Comparison of ENCODE assay signal across 1 cellular context in the genomic region with DNA sequence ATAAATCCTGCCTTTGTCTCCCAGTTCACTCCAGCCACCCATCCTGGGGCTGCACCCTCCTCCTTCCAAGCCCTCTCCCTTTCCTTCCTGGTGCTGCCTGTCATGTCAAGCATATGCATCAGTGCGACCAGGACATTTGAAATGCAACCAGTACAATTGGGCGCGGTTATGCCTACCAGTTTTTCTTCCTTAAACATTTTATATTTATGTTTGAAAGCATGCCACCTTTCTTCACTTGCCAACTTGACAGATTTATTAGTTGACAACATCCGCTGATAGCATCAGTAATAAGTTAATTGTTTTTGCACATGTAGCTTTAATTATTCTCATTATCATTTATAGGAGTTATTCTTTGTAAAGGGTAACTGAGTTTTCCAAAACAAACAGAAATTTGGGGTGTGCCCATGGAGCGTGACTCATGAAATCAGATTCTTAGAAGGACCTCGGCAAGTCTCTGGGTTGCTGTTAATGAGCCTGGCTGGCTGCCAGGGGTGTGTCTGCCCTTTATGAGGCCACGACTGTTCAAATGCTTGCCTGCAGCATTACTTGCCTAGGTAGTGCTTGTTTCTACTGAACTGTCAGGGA.
TF ChIP-seq lines count a peak whose summit lies in the region.

No MANE protein-coding gene starts in this region.

TF ChIP-seq in HEK293, 187 proteins besides CTCF, POLR2A, EP300 and RAD21 (continued from another document and continues in another):
- TF ChIP-seq ZNF19 (tag by site-specific recombination; IDR thresholded peaks at IDR 0.05; ENCODE audit: low read depth) (0 out of 2 replicates have a peak, but pooled peaks have one; percentile 62), GLI2 (tag by site-specific recombination; IDR thresholded peaks at IDR 0.05; ENCODE audit: borderline replicate concordance, low read depth) (peak; percentile 85), ZNF341 (tag by site-specific recombination; IDR thresholded peaks at IDR 0.05; ENCODE audit: low read depth) (no peak), ZNF221 (tag by site-specific recombination; IDR thresholded peaks at IDR 0.05; ENCODE audit: borderline replicate concordance) (no peak), SETDB1 (IDR thresholded peaks at IDR 0.05; ENCODE audit: insufficient read length, low read length) (no peak), ZNF488 (tag by site-specific recombination; IDR thresholded peaks at IDR 0.05) (peak; percentile 81), ZNF530 (tag by site-specific recombination; IDR thresholded peaks at IDR 0.05; ENCODE audit: low read depth) (no peak), BCL6B (tag by site-specific recombination; IDR thresholded peaks at IDR 0.05) (peak; percentile 99), KLF1 (tag by site-specific recombination; IDR thresholded peaks at IDR 0.05) (peak; percentile 97), ZFHX2 (tag by site-specific recombination; conservative IDR thresholded peaks at IDR 0.05) (no peak), WT1 (tag by site-specific recombination; IDR thresholded peaks at IDR 0.05) (peak; percentile 98), SCRT2 (tag by site-specific recombination; IDR thresholded peaks at IDR 0.05) (peak; percentile 78), TCF7L2 (IDR thresholded peaks at IDR 0.05; ENCODE audit: borderline replicate concordance, low read depth, low read length) (no peak), ZNF324 (tag by site-specific recombination; IDR thresholded peaks at IDR 0.05) (no peak; the same call in 1 of the 2 replicates), ZNF24 (tag by site-specific recombination; IDR thresholded peaks at IDR 0.05) (peak; percentile 84), ZNF423 (tag by site-specific recombination; IDR thresholded peaks at IDR 0.05) (no peak), KLF17 (tag by site-specific recombination; IDR thresholded peaks at IDR 0.05) (peak; percentile 97), TRIM28 (IDR thresholded peaks at IDR 0.05; ENCODE audit: borderline replicate concordance, low read length) (peak; percentile 44; the same call in 1 of the 2 replicates), ZNF626 (tag by site-specific recombination; IDR thresholded peaks at IDR 0.05) (peak; percentile 79; the same call in 1 of the 2 replicates), ZNF837 (tag by site-specific recombination; IDR thresholded peaks at IDR 0.05) (no peak), ZNF654 (tag by site-specific recombination; IDR thresholded peaks at IDR 0.05; ENCODE audit: low read depth) (no peak), KLF8 (tag by site-specific recombination; IDR thresholded peaks at IDR 0.05) (peak; percentile 65; the same call in 1 of the 2 replicates), TSHZ1 (tag by site-specific recombination; IDR thresholded peaks at IDR 0.05; ENCODE audit: borderline replicate concordance) (peak; percentile 85; the same call in 1 of the 2 replicates), PRDM6 (tag by site-specific recombination; IDR thresholded peaks at IDR 0.05) (peak; percentile 98), ZNF146 (tag by site-specific recombination; IDR thresholded peaks at IDR 0.05) (0 out of 2 replicates have a peak, but pooled peaks have one; percentile 21), ZNF629 (tag by site-specific recombination; IDR thresholded peaks at IDR 0.05) (peak; percentile 78), ZNF561 (tag by site-specific recombination; IDR thresholded peaks at IDR 0.05; ENCODE audit: borderline replicate concordance) (peak; percentile 90), ZNF350 (tag by site-specific recombination; IDR thresholded peaks at IDR 0.05) (0 out of 2 replicates have a peak, but pooled peaks have one; percentile 14), ZXDB (tag by site-specific recombination; IDR thresholded peaks at IDR 0.05) (peak; percentile 83), ZNF214 (tag by site-specific recombination; IDR thresholded peaks at IDR 0.05; ENCODE audit: borderline replicate concordance) (peak; percentile 47; the same call in 1 of the 2 replicates), ZNF223 (tag by site-specific recombination; IDR thresholded peaks at IDR 0.05) (no peak), ZBTB8A (tag by site-specific recombination; IDR thresholded peaks at IDR 0.05) (peak; percentile 83), HOXD13 (CRISPR knock-in tag; IDR thresholded peaks at IDR 0.05; ENCODE audit: borderline replicate concordance) (peak; percentile 93; the same call in 1 of the 2 replicates), ZBTB7A (tag by site-specific recombination; IDR thresholded peaks at IDR 0.05; ENCODE audit: low read depth) (0 out of 2 replicates have a peak, but pooled peaks have one; percentile 75)
- TF ChIP-seq, protein P1, sequence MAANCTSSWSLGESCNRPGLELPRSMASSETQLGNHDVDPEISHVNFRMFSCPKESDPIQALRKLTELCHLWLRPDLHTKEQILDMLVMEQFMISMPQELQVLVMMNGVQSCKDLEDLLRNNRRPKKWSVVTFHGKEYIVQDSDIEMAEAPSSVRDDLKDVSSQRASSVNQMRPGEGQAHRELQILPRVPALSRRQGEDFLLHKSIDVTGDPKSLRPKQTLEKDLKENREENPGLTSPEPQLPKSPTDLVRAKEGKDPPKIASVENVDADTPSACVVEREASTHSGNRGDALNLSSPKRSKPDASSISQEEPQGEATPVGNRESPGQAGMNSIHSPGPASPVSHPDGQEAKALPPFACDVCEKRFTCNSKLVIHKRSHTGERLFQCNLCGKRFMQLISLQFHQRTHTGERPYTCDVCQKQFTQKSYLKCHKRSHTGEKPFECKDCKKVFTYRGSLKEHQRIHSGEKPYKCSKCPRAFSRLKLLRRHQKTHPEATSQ (tag by site-specific recombination; IDR thresholded peaks at IDR 0.05) = no peak
- TF ChIP-seq, protein P2, sequence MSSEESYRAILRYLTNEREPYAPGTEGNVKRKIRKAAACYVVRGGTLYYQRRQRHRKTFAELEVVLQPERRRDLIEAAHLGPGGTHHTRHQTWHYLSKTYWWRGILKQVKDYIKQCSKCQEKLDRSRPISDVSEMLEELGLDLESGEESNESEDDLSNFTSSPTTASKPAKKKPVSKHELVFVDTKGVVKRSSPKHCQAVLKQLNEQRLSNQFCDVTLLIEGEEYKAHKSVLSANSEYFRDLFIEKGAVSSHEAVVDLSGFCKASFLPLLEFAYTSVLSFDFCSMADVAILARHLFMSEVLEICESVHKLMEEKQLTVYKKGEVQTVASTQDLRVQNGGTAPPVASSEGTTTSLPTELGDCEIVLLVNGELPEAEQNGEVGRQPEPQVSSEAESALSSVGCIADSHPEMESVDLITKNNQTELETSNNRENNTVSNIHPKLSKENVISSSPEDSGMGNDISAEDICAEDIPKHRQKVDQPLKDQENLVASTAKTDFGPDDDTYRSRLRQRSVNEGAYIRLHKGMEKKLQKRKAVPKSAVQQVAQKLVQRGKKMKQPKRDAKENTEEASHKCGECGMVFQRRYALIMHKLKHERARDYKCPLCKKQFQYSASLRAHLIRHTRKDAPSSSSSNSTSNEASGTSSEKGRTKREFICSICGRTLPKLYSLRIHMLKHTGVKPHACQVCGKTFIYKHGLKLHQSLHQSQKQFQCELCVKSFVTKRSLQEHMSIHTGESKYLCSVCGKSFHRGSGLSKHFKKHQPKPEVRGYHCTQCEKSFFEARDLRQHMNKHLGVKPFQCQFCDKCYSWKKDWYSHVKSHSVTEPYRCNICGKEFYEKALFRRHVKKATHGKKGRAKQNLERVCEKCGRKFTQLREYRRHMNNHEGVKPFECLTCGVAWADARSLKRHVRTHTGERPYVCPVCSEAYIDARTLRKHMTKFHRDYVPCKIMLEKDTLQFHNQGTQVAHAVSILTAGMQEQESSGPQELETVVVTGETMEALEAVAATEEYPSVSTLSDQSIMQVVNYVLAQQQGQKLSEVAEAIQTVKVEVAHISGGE (tag by site-specific recombination; conservative IDR thresholded peaks at IDR 0.05; ENCODE audit: low read depth) = no peak
- TF ChIP-seq, protein P3, sequence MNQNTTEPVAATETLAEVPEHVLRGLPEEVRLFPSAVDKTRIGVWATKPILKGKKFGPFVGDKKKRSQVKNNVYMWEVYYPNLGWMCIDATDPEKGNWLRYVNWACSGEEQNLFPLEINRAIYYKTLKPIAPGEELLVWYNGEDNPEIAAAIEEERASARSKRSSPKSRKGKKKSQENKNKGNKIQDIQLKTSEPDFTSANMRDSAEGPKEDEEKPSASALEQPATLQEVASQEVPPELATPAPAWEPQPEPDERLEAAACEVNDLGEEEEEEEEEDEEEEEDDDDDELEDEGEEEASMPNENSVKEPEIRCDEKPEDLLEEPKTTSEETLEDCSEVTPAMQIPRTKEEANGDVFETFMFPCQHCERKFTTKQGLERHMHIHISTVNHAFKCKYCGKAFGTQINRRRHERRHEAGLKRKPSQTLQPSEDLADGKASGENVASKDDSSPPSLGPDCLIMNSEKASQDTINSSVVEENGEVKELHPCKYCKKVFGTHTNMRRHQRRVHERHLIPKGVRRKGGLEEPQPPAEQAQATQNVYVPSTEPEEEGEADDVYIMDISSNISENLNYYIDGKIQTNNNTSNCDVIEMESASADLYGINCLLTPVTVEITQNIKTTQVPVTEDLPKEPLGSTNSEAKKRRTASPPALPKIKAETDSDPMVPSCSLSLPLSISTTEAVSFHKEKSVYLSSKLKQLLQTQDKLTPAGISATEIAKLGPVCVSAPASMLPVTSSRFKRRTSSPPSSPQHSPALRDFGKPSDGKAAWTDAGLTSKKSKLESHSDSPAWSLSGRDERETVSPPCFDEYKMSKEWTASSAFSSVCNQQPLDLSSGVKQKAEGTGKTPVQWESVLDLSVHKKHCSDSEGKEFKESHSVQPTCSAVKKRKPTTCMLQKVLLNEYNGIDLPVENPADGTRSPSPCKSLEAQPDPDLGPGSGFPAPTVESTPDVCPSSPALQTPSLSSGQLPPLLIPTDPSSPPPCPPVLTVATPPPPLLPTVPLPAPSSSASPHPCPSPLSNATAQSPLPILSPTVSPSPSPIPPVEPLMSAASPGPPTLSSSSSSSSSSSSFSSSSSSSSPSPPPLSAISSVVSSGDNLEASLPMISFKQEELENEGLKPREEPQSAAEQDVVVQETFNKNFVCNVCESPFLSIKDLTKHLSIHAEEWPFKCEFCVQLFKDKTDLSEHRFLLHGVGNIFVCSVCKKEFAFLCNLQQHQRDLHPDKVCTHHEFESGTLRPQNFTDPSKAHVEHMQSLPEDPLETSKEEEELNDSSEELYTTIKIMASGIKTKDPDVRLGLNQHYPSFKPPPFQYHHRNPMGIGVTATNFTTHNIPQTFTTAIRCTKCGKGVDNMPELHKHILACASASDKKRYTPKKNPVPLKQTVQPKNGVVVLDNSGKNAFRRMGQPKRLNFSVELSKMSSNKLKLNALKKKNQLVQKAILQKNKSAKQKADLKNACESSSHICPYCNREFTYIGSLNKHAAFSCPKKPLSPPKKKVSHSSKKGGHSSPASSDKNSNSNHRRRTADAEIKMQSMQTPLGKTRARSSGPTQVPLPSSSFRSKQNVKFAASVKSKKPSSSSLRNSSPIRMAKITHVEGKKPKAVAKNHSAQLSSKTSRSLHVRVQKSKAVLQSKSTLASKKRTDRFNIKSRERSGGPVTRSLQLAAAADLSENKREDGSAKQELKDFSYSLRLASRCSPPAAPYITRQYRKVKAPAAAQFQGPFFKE (tag by site-specific recombination; IDR thresholded peaks at IDR 0.05; ENCODE audit: borderline replicate concordance) = no peak
